8 cellular contexts compared by ENCODE assay signal in genomic region chr1:23916209-23917131, GRCh38. TPM values are rescaled to one million over a fixed set of nuclear protein-coding genes. Genes with fewer than 3 reads are reported as not detected.
A peak's percentile ranks its signal among the peaks of the same experiment; 100 is the strongest.
DNase-seq lines count a peak whose midpoint lies in the region; ATAC-seq and TF ChIP-seq lines count a peak whose summit lies in the region.

No MANE protein-coding gene starts in this region.

- peaks cover 9 to 52% (median 22%) of the 10 kb centered on the region in 4 donors for H3K4me1 ChIP-seq in transverse colon

- no peak for TF ChIP-seq POLR2A in transverse colon (IDR thresholded peaks at IDR 0.05)

- in situ Hi-C loops in transverse colon (cut with MboI; ENCODE audit: low pct_ligation_motif_present in 1 of 4, low pct_unique_long_range_greater_than_20kb in 1 of 4, low sequenced_read_pairs in 3 of 4): loop anchor here in 2 of 4 donors (10.0 to 25.0 kb wide), 2 partner anchors 104 to 142 kb away; partner anchors contain the start of genes GALE (in 1 of the 2) and PITHD1 (in 1 of the 2)

- no peaks in the 10 kb centered on the region for H3K36me3 Mint-ChIP-seq in neural crest cell (ENCODE audit: low read depth)

- TF ChIP-seq EP300 in transverse colon (IDR thresholded peaks at IDR 0.05; ENCODE audit: low read depth): no peak

- intact Hi-C loops in transverse colon (cut with DNase I; ENCODE audit: low total_unique reads): no loop called here

- 42 to 47% methylated on average over 6 to 11 of the region's 12 CpGs for WGBS in transverse colon (ENCODE audit: low coverage in 1 of 2), 2 donors

- no peak overlapping the region for H3K4me3 ChIP-seq in transverse colon

- peak; percentile 65 for DNase-seq in NK-92 treated with Interleukin-12 subunit alpha and Interleukin-12 subunit beta, amount 100 ng/mL, for 24 hours (lab: John Stamatoyannopoulos, UW)
- DNase-seq in NK-92 (lab: John Stamatoyannopoulos, UW; ENCODE audit: unreplicated experiment) (no peak), NCI-H69 (lab: John Stamatoyannopoulos, UW) (peak; percentile 68), fibroblast of peridontal ligament (ENCODE audit: extremely low read depth) (peak; percentile 53), neural crest cell (ENCODE audit: low read depth, low spot score) (peak; percentile 55), transverse colon (peak; percentile 81)
- DNase-seq in activated CD8-positive, alpha-beta memory T cell treated with anti-CD3 and anti-CD28 coated beads for 4 hours (ENCODE audit: low read depth in 2 of 2): peak; percentile 36 to 43

- H3K27ac ChIP-seq in transverse colon: peak overlapping the region in 3 of 4 donors; percentile 19 to 32 (median 31)

- no peak overlapping the region for H3K27ac Mint-ChIP-seq in neural crest cell (ENCODE audit: unreplicated experiment)

- H3K4me1 Mint-ChIP-seq in neural crest cell: peaks cover 4% of the 10 kb centered on the region

- no peaks in the 10 kb centered on the region for H3K9me3 ChIP-seq in transverse colon

- no peaks in the 10 kb centered on the region for H3K9me3 Mint-ChIP-seq in neural crest cell

- no peaks in the 10 kb centered on the region for H3K36me3 ChIP-seq in transverse colon

- peak; percentile 35 for ATAC-seq in HG03108 (IDR thresholded peaks at IDR 0.05; ENCODE audit: unreplicated experiment)

- H3K27me3 Mint-ChIP-seq in neural crest cell (ENCODE audit: low read depth): no peaks in the 10 kb centered on the region

- H3K4me3 Mint-ChIP-seq in neural crest cell: no peak overlapping the region

- no peaks in the 10 kb centered on the region for H3K27me3 ChIP-seq in transverse colon

- peak; percentile 74 for TF ChIP-seq CTCF in neural crest cell (conservative IDR thresholded peaks at IDR 0.05)
- TF ChIP-seq CTCF in transverse colon (IDR thresholded peaks at IDR 0.05): peak; percentile 64 to 76 (median 67)

RNA-seq across cellular contexts. Expression of gene CNR2, which starts 3.3 kb away (rescaled TPM):
- not detected in 2 replicates for total RNA-seq in neural crest cell
- 1 to 10 TPM in 2 of 4 donors, not detected in 2; 1.6 to 3.4 TPM for total RNA-seq in transverse colon

RNA-seq across cellular contexts. Expression of gene PNRC2, which starts 43.2 kb away (rescaled TPM):
- 178 and 189 TPM in 2 replicates for total RNA-seq in neural crest cell
- 100 to 1,000 TPM in 2 of 4 donors, 10 to 100 TPM in 2; 98.0 to 136 (median 111) TPM for total RNA-seq in transverse colon

RNA-seq across cellular contexts. Expression of gene FUCA1, which starts 48.4 kb away (rescaled TPM):
- 6.7 and 7.6 TPM in 2 replicates for total RNA-seq in neural crest cell
- total RNA-seq in transverse colon: 100 to 1,000 TPM in 2 of 4 donors, 10 to 100 TPM in 2; 30.4 to 231 (median 92.9) TPM
